Comparison of ENCODE assay signal across 27 cellular contexts in genomic region chr5:122835681-122836080, GRCh38. TPM values are rescaled to one million over a fixed set of nuclear protein-coding genes. Genes with fewer than 3 reads are reported as not detected.
DNase-seq lines count a peak whose midpoint lies in the region; ATAC-seq, FAIRE-seq and TF ChIP-seq lines count a peak whose summit lies in the region.
"Had no signal": no experiment of that assay in that cellular context is flagged by ENCODE, and none has a peak within 500 bp of the region (broad histone marks: within the 10 kb centered on the region; RNA-seq: fewer than 3 reads in every experiment).

No MANE protein-coding gene starts in this region.

- CTCF ChIA-PET in SK-N-SH (lab: Yijun Ruan, JAX), result no interaction called here
- CTCF ChIA-PET in activated CD4-positive, alpha-beta memory T cell treated with anti-CD3 and anti-CD28 coated beads for 36 hours (lab: Charles Lee), result no interaction called here

- H3K9me2 ChIP-seq in SK-N-SH, result no peaks in the 10 kb centered on the region

- peaks cover 7% of the 10 kb centered on the region for H3F3A ChIP-seq in SK-N-SH (replicated peaks; ENCODE audit: insufficient read depth)

- no peak overlapping the region for H3K27ac ChIP-seq in SK-N-SH (ENCODE audit: low read depth in 2 of 2, low read length in 1 of 2)
- H3K27ac ChIP-seq: esophagus muscularis mucosa, ovary, SJSA1, upper lobe of left lung had no signal

- POLR2A ChIA-PET in SK-N-SH (lab: Yijun Ruan, JAX), result no interaction called here
- POLR2A ChIA-PET in activated CD4-positive, alpha-beta memory T cell treated with anti-CD3 and anti-CD28 coated beads for 36 hours (lab: Charles Lee), result no interaction called here

- no peak for ATAC-seq in activated T-cell treated with anti-CD3 and anti-CD28 coated beads, Interleukin-2, amount 50 U/mL, for 72 hours (replicated peaks in 1 of 2)
- ATAC-seq: left ventricle myocardium superior, natural killer cell had no signal

- no peak overlapping the region for H3K9ac ChIP-seq in SK-N-SH

- no peak for DNase-seq in H54 (ENCODE audit: insufficient read length, low spot score)
- DNase-seq in SK-N-SH, result no peak
- peak; percentile 9 for DNase-seq in fibroblast of pulmonary artery (ENCODE audit: low read depth)
- DNase-seq in type B pancreatic cell (ENCODE audit: extremely low spot score, unreplicated experiment), result no peak
- DNase-seq in activated T-cell treated with anti-CD3 and anti-CD28 coated beads, Interleukin-2, amount 50 U/mL, for 72 hours, result no peak
- DNase-seq in activated CD4-positive, alpha-beta memory T cell treated with anti-CD3 and anti-CD28 coated beads for 36 hours, result no peak
- DNase-seq in Kasumi-1 (lab: John Stamatoyannopoulos, UW), result no peak
- DNase-seq: activated CD4-positive, alpha-beta memory T cell treated with anti-CD3 and anti-CD28 coated beads, Interleukin-2, amount 10 ng/mL, durations not matched to agents 7 days and 5 days; caudate nucleus; CD4-positive, alpha-beta T cell; islet precursor cell; left ventricle myocardium superior; natural killer cell; NCI-H1417; NCI-H2081; NCI-H2227 treated with DMSO at 0.1 percent for 48 hours; NCI-H526 treated with DMSO at 0.1 percent for 48 hours; ovary; retina; stimulated activated CD4-positive, alpha-beta T cell treated with anti-CD3 and anti-CD28 coated beads, Interleukin-2, amount 100 ng/mL, for 48 hours; substantia nigra; T-helper 1 cell; upper lobe of left lung had no signal

- no peak for TF ChIP-seq POLR2A in H54 (IDR thresholded peaks at IDR 0.05; ENCODE audit: low read depth, low read length)

- H3K36me3 ChIP-seq in SK-N-SH (replicated peaks in 1 of 2; ENCODE audit: control insufficient read depth in 1 of 2, insufficient read depth in 2 of 2, low read length in 1 of 2), result no peaks in the 10 kb centered on the region
- H3K36me3 ChIP-seq: ovary, SJSA1 had no signal

- no peak overlapping the region for H2AFZ ChIP-seq in SK-N-SH (ENCODE audit: low read depth)

- no peak for TF ChIP-seq RAD21 in SK-N-SH (IDR thresholded peaks at IDR 0.05; ENCODE audit: low read length)

- H3K4me3 ChIP-seq in SK-N-SH (ENCODE audit: low read depth in 2 of 2, low read length in 1 of 2) (no peak overlapping the region), fibroblast of pulmonary artery (replicated peaks; ENCODE audit: low read depth, low read length) (no peak overlapping the region)
- H3K4me3 ChIP-seq: esophagus muscularis mucosa, ovary, SJSA1, upper lobe of left lung had no signal

- no peaks in the 10 kb centered on the region for H4K20me1 ChIP-seq in SK-N-SH (ENCODE audit: insufficient read depth)

- intact Hi-C loops in activated CD4-positive, alpha-beta memory T cell treated with anti-CD3 and anti-CD28 coated beads for 36 hours (cut with micrococcal nuclease), result no loop called here

- no peaks in the 10 kb centered on the region for H3K4me1 ChIP-seq in SK-N-SH (ENCODE audit: control insufficient read depth in 1 of 2, insufficient read depth in 2 of 2, low read depth in 1 of 2, low read length in 1 of 2)
- H3K4me1 ChIP-seq: esophagus muscularis mucosa, SJSA1, upper lobe of left lung had no signal

- H3K4me2 ChIP-seq in SK-N-SH, result no peak overlapping the region

- no peak for TF ChIP-seq EP300 in SK-N-SH (IDR thresholded peaks at IDR 0.05; ENCODE audit: borderline replicate concordance in 1 of 2, low read depth in 1 of 2, low read length in 1 of 2)

- no peaks in the 10 kb centered on the region for H3K36me3 Mint-ChIP-seq in type B pancreatic cell
- H3K36me3 Mint-ChIP-seq in activated T-cell treated with anti-CD3 and anti-CD28 coated beads, Interleukin-2, amount 50 U/mL, for 72 hours (ENCODE audit: insufficient read depth in 2 of 2), result peaks cover 0 to 1% of the 10 kb centered on the region in 2 donors
- H3K36me3 Mint-ChIP-seq in activated CD4-positive, alpha-beta memory T cell treated with anti-CD3 and anti-CD28 coated beads for 36 hours, result no peaks in the 10 kb centered on the region
- H3K36me3 Mint-ChIP-seq: natural killer cell had no signal

- FAIRE-seq in H54 (lab: Jason Lieb, UNC), result peak; percentile 58
- FAIRE-seq: astrocyte, RCC 7860 had no signal

- 82% methylated on average over 1 of the region's 1 CpG for WGBS in SK-N-SH (ENCODE audit: low lambda C conversion rate)

- H3K27me3 ChIP-seq in SK-N-SH (ENCODE audit: insufficient read depth), result no peaks in the 10 kb centered on the region
- H3K27me3 ChIP-seq: esophagus muscularis mucosa, ovary, SJSA1, upper lobe of left lung had no signal

- no peaks in the 10 kb centered on the region for H3K9me3 Mint-ChIP-seq in type B pancreatic cell
- H3K9me3 Mint-ChIP-seq in activated T-cell treated with anti-CD3 and anti-CD28 coated beads, Interleukin-2, amount 50 U/mL, for 72 hours, result no peaks in the 10 kb centered on the region
- no peaks in the 10 kb centered on the region for H3K9me3 Mint-ChIP-seq in activated CD4-positive, alpha-beta memory T cell treated with anti-CD3 and anti-CD28 coated beads for 36 hours
- H3K9me3 Mint-ChIP-seq: activated CD4-positive, alpha-beta memory T cell treated with anti-CD3 and anti-CD28 coated beads, Interleukin-2, amount 10 ng/mL, durations not matched to agents 7 days and 5 days; CD4-positive, alpha-beta T cell; natural killer cell had no signal

- H3K9me3 ChIP-seq in SK-N-SH, result no peaks in the 10 kb centered on the region
- H3K9me3 ChIP-seq: esophagus muscularis mucosa, ovary, SJSA1, upper lobe of left lung had no signal

- no peaks in the 10 kb centered on the region for H3K79me2 ChIP-seq in SK-N-SH (ENCODE audit: insufficient read depth)

- no peak overlapping the region for H3K4me3 Mint-ChIP-seq in type B pancreatic cell
- no peak overlapping the region for H3K4me3 Mint-ChIP-seq in activated T-cell treated with anti-CD3 and anti-CD28 coated beads, Interleukin-2, amount 50 U/mL, for 72 hours
- H3K4me3 Mint-ChIP-seq in activated CD4-positive, alpha-beta memory T cell treated with anti-CD3 and anti-CD28 coated beads for 36 hours, result no peak overlapping the region
- H3K4me3 Mint-ChIP-seq: activated CD4-positive, alpha-beta memory T cell treated with anti-CD3 and anti-CD28 coated beads, Interleukin-2, amount 10 ng/mL, durations not matched to agents 7 days and 5 days; CD4-positive, alpha-beta T cell; natural killer cell had no signal

- no peaks in the 10 kb centered on the region for H3K4me1 Mint-ChIP-seq in type B pancreatic cell (ENCODE audit: unreplicated experiment)
- H3K4me1 Mint-ChIP-seq in activated T-cell treated with anti-CD3 and anti-CD28 coated beads, Interleukin-2, amount 50 U/mL, for 72 hours (ENCODE audit: low read depth), result no peaks in the 10 kb centered on the region
- no peaks in the 10 kb centered on the region for H3K4me1 Mint-ChIP-seq in activated CD4-positive, alpha-beta memory T cell treated with anti-CD3 and anti-CD28 coated beads for 36 hours (ENCODE audit: low read depth)
- H3K4me1 Mint-ChIP-seq: natural killer cell had no signal

- no peak overlapping the region for H3K27ac Mint-ChIP-seq in type B pancreatic cell
- no peak overlapping the region for H3K27ac Mint-ChIP-seq in activated T-cell treated with anti-CD3 and anti-CD28 coated beads, Interleukin-2, amount 50 U/mL, for 72 hours
- no peak overlapping the region for H3K27ac Mint-ChIP-seq in activated CD4-positive, alpha-beta memory T cell treated with anti-CD3 and anti-CD28 coated beads for 36 hours
- H3K27ac Mint-ChIP-seq: activated CD4-positive, alpha-beta memory T cell treated with anti-CD3 and anti-CD28 coated beads, Interleukin-2, amount 10 ng/mL, durations not matched to agents 7 days and 5 days; CD4-positive, alpha-beta T cell; natural killer cell had no signal

- H3K27me3 Mint-ChIP-seq in type B pancreatic cell, result no peaks in the 10 kb centered on the region
- no peaks in the 10 kb centered on the region for H3K27me3 Mint-ChIP-seq in activated T-cell treated with anti-CD3 and anti-CD28 coated beads, Interleukin-2, amount 50 U/mL, for 72 hours (ENCODE audit: low read depth)
- H3K27me3 Mint-ChIP-seq in activated CD4-positive, alpha-beta memory T cell treated with anti-CD3 and anti-CD28 coated beads for 36 hours, result no peaks in the 10 kb centered on the region

- TF ChIP-seq CTCF in SK-N-SH (IDR thresholded peaks at IDR 0.05) (peak; percentile 16; the same call in 1 of the 2 replicates), fibroblast of pulmonary artery (IDR thresholded peaks at IDR 0.05; ENCODE audit: low read length, missing control alignments) (peak; percentile 7), type B pancreatic cell (conservative IDR thresholded peaks at IDR 0.05) (peak; percentile 55)

TF ChIP-seq in SK-N-SH, 30 proteins besides CTCF, POLR2A, EP300 and RAD21:
- TF ChIP-seq GATA2 (CRISPR knock-in tag; IDR thresholded peaks at IDR 0.05) (no peak), USF1 (IDR thresholded peaks at IDR 0.05; ENCODE audit: borderline replicate concordance, low read depth) (no peak), NFIC (IDR thresholded peaks at IDR 0.05; ENCODE audit: borderline replicate concordance) (no peak), TEAD4 (IDR thresholded peaks at IDR 0.05; ENCODE audit: borderline replicate concordance, insufficient read depth) (no peak), POLR2AphosphoS5 (IDR thresholded peaks at IDR 0.05; ENCODE audit: low read depth, low read length) (no peak), TCF12 (IDR thresholded peaks at IDR 0.05) (no peak), YY1 (IDR thresholded peaks at IDR 0.05; ENCODE audit: low read depth) (no peak)
- TF ChIP-seq, protein P1, sequence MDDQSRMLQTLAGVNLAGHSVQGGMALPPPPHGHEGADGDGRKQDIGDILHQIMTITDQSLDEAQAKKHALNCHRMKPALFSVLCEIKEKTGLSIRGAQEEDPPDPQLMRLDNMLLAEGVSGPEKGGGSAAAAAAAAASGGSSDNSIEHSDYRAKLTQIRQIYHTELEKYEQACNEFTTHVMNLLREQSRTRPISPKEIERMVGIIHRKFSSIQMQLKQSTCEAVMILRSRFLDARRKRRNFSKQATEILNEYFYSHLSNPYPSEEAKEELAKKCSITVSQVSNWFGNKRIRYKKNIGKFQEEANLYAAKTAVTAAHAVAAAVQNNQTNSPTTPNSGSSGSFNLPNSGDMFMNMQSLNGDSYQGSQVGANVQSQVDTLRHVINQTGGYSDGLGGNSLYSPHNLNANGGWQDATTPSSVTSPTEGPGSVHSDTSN (IDR thresholded peaks at IDR 0.05), result no peak

RNA-seq across cellular contexts. Expression of gene SNX24, which starts 9.7 kb away (rescaled TPM):
- 8.2 and 9.9 TPM in 2 replicates for polyA plus RNA-seq in SK-N-SH (2012; rRNA removed)
- polyA plus RNA-seq in SK-N-SH (2012; cell fraction: cytosol; rRNA removed), result 13.6 and 18.0 TPM in 2 replicates
- 7.9 and 13.1 TPM in 2 replicates for polyA plus RNA-seq in SK-N-SH (2012; cell fraction: nucleus; rRNA removed)
- 13.6 and 14.8 TPM in 2 replicates for total RNA-seq in type B pancreatic cell (ENCODE audit: low replicate concordance)
- 1 to 10 TPM; 3.9 to 8.7 TPM for total RNA-seq in activated T-cell treated with anti-CD3 and anti-CD28 coated beads, Interleukin-2, amount 50 U/mL, for 72 hours
- 1 to 10 TPM; 6.4 to 7.5 TPM for total RNA-seq in activated CD4-positive, alpha-beta memory T cell treated with anti-CD3 and anti-CD28 coated beads for 36 hours
